1 cellular context compared by ENCODE assay signal in the genomic region with DNA sequence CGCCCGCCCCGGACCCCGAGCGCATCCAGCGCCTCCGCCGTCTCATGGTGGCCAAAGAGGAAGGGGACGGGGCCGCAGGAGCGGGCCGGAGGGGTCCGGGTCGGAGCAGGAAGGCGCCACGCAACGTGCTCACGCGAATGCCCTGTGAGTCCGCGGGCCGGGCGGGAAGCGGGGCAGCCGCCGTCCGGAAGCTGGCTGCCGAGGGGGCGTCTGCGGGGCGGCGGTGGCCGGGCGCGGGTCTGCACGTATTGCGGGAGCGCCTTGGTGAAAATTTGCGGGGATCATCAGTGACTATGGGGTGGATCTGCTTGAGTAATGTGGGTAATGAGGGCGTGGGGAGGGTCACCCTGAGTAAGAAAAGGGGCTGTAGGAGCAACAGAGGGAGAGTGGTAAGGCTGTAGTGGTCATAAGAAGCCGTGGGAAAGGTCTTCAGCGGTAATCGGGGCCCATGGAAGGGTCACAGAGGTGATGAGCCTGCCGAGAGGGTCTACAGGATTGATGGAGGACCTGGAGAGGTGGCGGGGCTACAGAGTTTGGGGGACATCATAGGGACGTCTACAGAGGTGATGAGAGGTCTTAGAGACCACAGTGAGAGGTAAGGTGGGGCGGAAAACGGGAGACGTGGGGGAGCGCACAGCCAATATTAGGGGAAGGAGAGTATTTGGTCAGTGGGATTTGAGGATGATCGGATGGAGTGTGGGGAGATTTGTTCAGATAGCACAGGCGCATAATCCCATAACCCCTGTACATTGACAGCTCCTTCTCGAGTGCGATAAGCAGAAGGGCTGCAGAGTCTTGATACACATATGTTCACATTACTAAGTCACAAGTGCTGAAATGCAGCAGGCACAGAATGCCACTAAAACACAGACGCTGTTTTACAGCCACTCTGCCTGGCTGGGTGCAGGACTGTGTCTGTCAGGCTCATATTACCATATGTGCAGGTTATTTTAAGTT.
A peak's percentile ranks its signal among the peaks of the same experiment; 100 is the strongest.
TF ChIP-seq lines count a peak whose summit lies in the region.

No MANE protein-coding gene starts in this region.

TF ChIP-seq in K562, 482 proteins besides CTCF, POLR2A, EP300 and RAD21 (continued from another document):
- TF ChIP-seq, protein P1, sequence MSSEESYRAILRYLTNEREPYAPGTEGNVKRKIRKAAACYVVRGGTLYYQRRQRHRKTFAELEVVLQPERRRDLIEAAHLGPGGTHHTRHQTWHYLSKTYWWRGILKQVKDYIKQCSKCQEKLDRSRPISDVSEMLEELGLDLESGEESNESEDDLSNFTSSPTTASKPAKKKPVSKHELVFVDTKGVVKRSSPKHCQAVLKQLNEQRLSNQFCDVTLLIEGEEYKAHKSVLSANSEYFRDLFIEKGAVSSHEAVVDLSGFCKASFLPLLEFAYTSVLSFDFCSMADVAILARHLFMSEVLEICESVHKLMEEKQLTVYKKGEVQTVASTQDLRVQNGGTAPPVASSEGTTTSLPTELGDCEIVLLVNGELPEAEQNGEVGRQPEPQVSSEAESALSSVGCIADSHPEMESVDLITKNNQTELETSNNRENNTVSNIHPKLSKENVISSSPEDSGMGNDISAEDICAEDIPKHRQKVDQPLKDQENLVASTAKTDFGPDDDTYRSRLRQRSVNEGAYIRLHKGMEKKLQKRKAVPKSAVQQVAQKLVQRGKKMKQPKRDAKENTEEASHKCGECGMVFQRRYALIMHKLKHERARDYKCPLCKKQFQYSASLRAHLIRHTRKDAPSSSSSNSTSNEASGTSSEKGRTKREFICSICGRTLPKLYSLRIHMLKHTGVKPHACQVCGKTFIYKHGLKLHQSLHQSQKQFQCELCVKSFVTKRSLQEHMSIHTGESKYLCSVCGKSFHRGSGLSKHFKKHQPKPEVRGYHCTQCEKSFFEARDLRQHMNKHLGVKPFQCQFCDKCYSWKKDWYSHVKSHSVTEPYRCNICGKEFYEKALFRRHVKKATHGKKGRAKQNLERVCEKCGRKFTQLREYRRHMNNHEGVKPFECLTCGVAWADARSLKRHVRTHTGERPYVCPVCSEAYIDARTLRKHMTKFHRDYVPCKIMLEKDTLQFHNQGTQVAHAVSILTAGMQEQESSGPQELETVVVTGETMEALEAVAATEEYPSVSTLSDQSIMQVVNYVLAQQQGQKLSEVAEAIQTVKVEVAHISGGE (CRISPR knock-in tag; IDR thresholded peaks at IDR 0.05): 0 out of 6 replicates have a peak, but pooled peaks of 1 of the 3 experiments have one; percentile 9
- no peak for TF ChIP-seq JUNB (CRISPR knock-in tag; conservative IDR thresholded peaks at IDR 0.05)
- TF ChIP-seq ETV5 (CRISPR knock-in tag; IDR thresholded peaks at IDR 0.05; ENCODE audit: low read depth): no peak
- peak; percentile 34; the same call in 1 of the 2 replicates for TF ChIP-seq CREM (IDR thresholded peaks at IDR 0.05; ENCODE audit: low read depth)
- no peak for TF ChIP-seq ATF1 (CRISPR knock-in tag; IDR thresholded peaks at IDR 0.05)
- no peak for TF ChIP-seq ATF1 (tag; IDR thresholded peaks at IDR 0.05)
- TF ChIP-seq ATF7 (IDR thresholded peaks at IDR 0.05): no peak
- no peak for TF ChIP-seq SLC30A9 (CRISPR knock-in tag; IDR thresholded peaks at IDR 0.05)
- no peak for TF ChIP-seq MCM5 (IDR thresholded peaks at IDR 0.05; ENCODE audit: low read depth)
